15 cellular contexts compared by ENCODE assay signal in genomic region chr3:13493867-13494441, GRCh38.
"Had no signal": no experiment of that assay in that cellular context is flagged by ENCODE, and none has a peak within 500 bp of the region (broad histone marks: within the 10 kb centered on the region; RNA-seq: fewer than 3 reads in every experiment).

No MANE protein-coding gene starts in this region.

- H3K4me3 ChIP-seq: left lung, SK-N-MC, smooth muscle cell, suprapubic skin had no signal

- H3K4me3 Mint-ChIP-seq: activated CD4-positive, alpha-beta T cell treated with anti-CD3 and anti-CD28 coated beads for 36 hours; activated CD8-positive, alpha-beta T cell treated with anti-CD3 and anti-CD28 coated beads for 36 hours; neural crest cell; T-cell had no signal

- H3K4me1 Mint-ChIP-seq: activated CD4-positive, alpha-beta T cell treated with anti-CD3 and anti-CD28 coated beads for 36 hours had no signal

- H3K36me3 ChIP-seq: WERI-Rb-1 had no signal

- DNase-seq: activated CD8-positive, alpha-beta memory T cell treated with anti-CD3 and anti-CD28 coated beads, Interleukin-2, amount 50 U/mL, for 48 hours; activated naive CD4-positive, alpha-beta T cell; central memory CD4-positive, alpha-beta T cell; stimulated activated naive CD4-positive, alpha-beta T cell; T1000; WERI-Rb-1 had no signal

- ATAC-seq: activated CD4-positive, alpha-beta T cell treated with anti-CD3 and anti-CD28 coated beads for 36 hours; activated CD8-positive, alpha-beta T cell treated with anti-CD3 and anti-CD28 coated beads for 36 hours had no signal

- H3K27ac ChIP-seq: left lung, parathyroid adenoma, SK-N-MC, suprapubic skin, WERI-Rb-1 had no signal

- H3K27me3 ChIP-seq: left lung, suprapubic skin had no signal

- H3K27ac Mint-ChIP-seq: activated CD4-positive, alpha-beta T cell treated with anti-CD3 and anti-CD28 coated beads for 36 hours; activated CD8-positive, alpha-beta T cell treated with anti-CD3 and anti-CD28 coated beads for 36 hours had no signal

- H3K9me3 Mint-ChIP-seq: neural crest cell had no signal

- H3K9me3 ChIP-seq: left lung, suprapubic skin had no signal

- H3K27me3 Mint-ChIP-seq: activated CD4-positive, alpha-beta T cell treated with anti-CD3 and anti-CD28 coated beads for 36 hours; activated CD8-positive, alpha-beta T cell treated with anti-CD3 and anti-CD28 coated beads for 36 hours; T-cell had no signal
